14 cellular contexts compared by ENCODE assay signal in genomic region chr3:121574449-121574848, GRCh38. TPM values are rescaled to one million over a fixed set of nuclear protein-coding genes. Genes with fewer than 3 reads are reported as not detected.
A peak's percentile ranks its signal among the peaks of the same experiment; 100 is the strongest.
DNase-seq lines count a peak whose midpoint lies in the region; ATAC-seq and TF ChIP-seq lines count a peak whose summit lies in the region.
"Had no signal": no experiment of that assay in that cellular context is flagged by ENCODE, and none has a peak within 500 bp of the region (broad histone marks: within the 10 kb centered on the region; RNA-seq: fewer than 3 reads in every experiment).

No MANE protein-coding gene starts in this region.

- no peaks in the 10 kb centered on the region for H3K36me3 ChIP-seq in mucosa of descending colon (ENCODE audit: low read depth)
- H3K36me3 ChIP-seq: right atrium auricular region, upper lobe of left lung had no signal

- TF ChIP-seq CTCF in mucosa of descending colon (IDR thresholded peaks at IDR 0.05), result no peak
- TF ChIP-seq CTCF in GM13977 (IDR thresholded peaks at IDR 0.05; ENCODE audit: extremely low read depth, insufficient read depth, missing control alignments), result no peak
- no peak for TF ChIP-seq CTCF in osteocyte (IDR thresholded peaks at IDR 0.05)

- no peaks in the 10 kb centered on the region for H3K9me3 ChIP-seq in mucosa of descending colon
- H3K9me3 ChIP-seq: right atrium auricular region, upper lobe of left lung had no signal

- ATAC-seq in mucosa of descending colon (peak; percentile 94), HG02642 (IDR thresholded peaks at IDR 0.05; ENCODE audit: poor library complexity, unreplicated experiment) (no peak)

- no peak overlapping the region for H3K27ac Mint-ChIP-seq in osteocyte (ENCODE audit: unreplicated experiment)

- no peaks in the 10 kb centered on the region for H3K4me1 Mint-ChIP-seq in osteocyte (ENCODE audit: unreplicated experiment)

- in situ Hi-C loops in GM13977 (cut with MboI; ENCODE audit: low pct_unique_long_range_greater_than_20kb, low sequenced_read_pairs, unreplicated experiment), result no loop called here

- no peak overlapping the region for H3K4me3 ChIP-seq in mucosa of descending colon
- H3K4me3 ChIP-seq: coronary artery, right atrium auricular region, upper lobe of left lung had no signal

- DNase-seq in NCI-H1417 (lab: John Stamatoyannopoulos, UW), result peak in 2 of 3 experiments; percentile 6 to 38
- DNase-seq in NCI-H1417 treated with DMSO at 0.1 percent for 48 hours (lab: John Stamatoyannopoulos, UW), result no peak
- DNase-seq in NCI-H146 treated with DMSO at 0.1 percent for 48 hours (lab: John Stamatoyannopoulos, UW; ENCODE audit: unreplicated experiment), result peak; percentile 54
- peak; percentile 66 for DNase-seq in amniotic epithelial cell (ENCODE audit: low read depth)
- DNase-seq in mucosa of descending colon, result peak in 2 of 3 donors; percentile 34 to 64
- DNase-seq in GM13977 (ENCODE audit: low spot score), result no peak
- DNase-seq in osteocyte (ENCODE audit: extremely low spot score, unreplicated experiment), result no peak
- DNase-seq: activated naive CD4-positive, alpha-beta T cell; glutamatergic neuron; RPMI8226; upper lobe of left lung had no signal

- H3K4me3 Mint-ChIP-seq in osteocyte (ENCODE audit: unreplicated experiment), result no peak overlapping the region

- intact Hi-C loops in mucosa of descending colon (cut with DNase I, micrococcal nuclease), result no loop called here

- no peaks in the 10 kb centered on the region for H3K36me3 Mint-ChIP-seq in osteocyte (ENCODE audit: unreplicated experiment)

- no peaks in the 10 kb centered on the region for H3K9me3 Mint-ChIP-seq in osteocyte (ENCODE audit: unreplicated experiment)

- no peaks in the 10 kb centered on the region for H3K4me1 ChIP-seq in mucosa of descending colon (ENCODE audit: low read depth)
- H3K4me1 ChIP-seq: right atrium auricular region, upper lobe of left lung had no signal

- peaks cover 3% of the 10 kb centered on the region for H3K27me3 Mint-ChIP-seq in osteocyte (ENCODE audit: unreplicated experiment)

RNA-seq across cellular contexts. Expression of gene ARGFX, which starts 6.7 kb away (rescaled TPM):
- total RNA-seq in mucosa of descending colon (not detected), osteocyte (not detected in 2 replicates)
- total RNA-seq: right atrium auricular region, upper lobe of left lung had no signal

RNA-seq across cellular contexts. Expression of gene FBXO40, which starts 18.7 kb away (rescaled TPM):
- total RNA-seq in mucosa of descending colon (under 1 TPM in 1 of 3 donors, not detected in 2; 0.10 TPM), osteocyte (not detected in 2 replicates)
- total RNA-seq: upper lobe of left lung had no signal

RNA-seq across cellular contexts. Expression of gene POLQ, which starts 28.7 kb away (rescaled TPM):
- total RNA-seq in mucosa of descending colon (1 to 10 TPM; 1.9 to 4.8 (median 3.2) TPM), osteocyte (1.2 TPM in 2 replicates)

Comparison
In these comparisons a context has a peak if more than half of its experiments do, and no peak if none do; other contexts are left out.
1. DNase-seq: peak in NCI-H1417 (2 of 3), NCI-H146 treated with DMSO at 0.1 percent for 48 hours (single experiment), amniotic epithelial cell (single experiment) and mucosa of descending colon (2 of 3); none in NCI-H1417 treated with DMSO at 0.1 percent for 48 hours (single experiment), GM13977 (single experiment) and osteocyte (single experiment).